ENCODE assay signal across 8 cellular contexts in the genomic region with DNA sequence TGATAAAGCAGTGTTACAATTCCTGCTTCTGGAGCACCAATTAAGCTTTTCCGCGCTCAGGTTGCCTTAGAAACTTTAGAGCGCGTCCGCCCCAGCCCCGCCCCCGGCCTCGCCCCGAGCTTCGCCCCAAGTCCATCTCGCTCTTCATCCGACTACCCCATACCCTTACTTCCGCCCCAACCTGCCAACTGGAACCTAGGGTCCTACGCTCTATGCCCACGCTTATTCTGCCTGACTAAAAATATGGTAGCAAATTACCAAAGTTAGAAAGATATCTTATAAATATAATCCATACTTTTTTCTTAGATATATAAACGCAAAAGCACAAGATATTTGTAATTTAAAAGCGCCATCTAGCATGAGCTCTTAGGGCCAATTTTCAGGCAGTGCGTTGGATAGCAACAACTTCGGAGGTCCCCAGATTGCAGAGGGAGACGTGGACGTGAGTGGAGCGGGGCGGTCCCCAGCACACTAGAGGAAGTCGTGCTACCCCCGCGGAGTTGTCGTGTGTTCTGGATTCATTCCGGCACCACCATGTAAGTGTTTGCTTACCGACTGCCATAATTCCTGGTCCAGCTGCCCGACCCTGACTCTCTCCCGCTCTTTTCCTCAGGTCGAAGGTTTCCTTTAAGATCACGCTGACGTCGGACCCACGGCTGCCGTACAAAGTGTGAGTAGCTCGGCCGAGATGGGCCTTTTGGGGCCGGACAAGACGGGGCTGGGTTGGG. TPM values are rescaled to one million over a fixed set of nuclear protein-coding genes. Genes with fewer than 3 reads are reported as not detected.
DNase-seq lines count a peak whose midpoint lies in the region; ATAC-seq and FAIRE-seq lines count a peak whose summit lies in the region.

TSS of gene UFM1 (plus strand) at position 466 of the 728 bp plus-strand sequence. CDS start at position 535, 69 bp downstream.

- H3K27ac ChIP-seq in KOPT-K1 (ENCODE audit: low read depth, low read length, poor library complexity, severe bottlenecking) (peak within 1 kb of the TSS; percentile 71), muscle layer of colon (ENCODE audit: low read depth, low read length) (peak within 1 kb of the TSS; percentile 81)

- DNase-seq in DMS79 (lab: John Stamatoyannopoulos, UW) (peak; percentile 82), RCC 7860 (ENCODE audit: low spot score) (peak; percentile 86)
- peak; percentile 89 to 91 for DNase-seq in activated T-cell treated with anti-CD3 and anti-CD28 coated beads, Interleukin-2, amount 50 U/mL, for 72 hours
- DNase-seq in stimulated activated CD8-positive, alpha-beta memory T cell treated with anti-CD3 and anti-CD28 coated beads, Interleukin-7, amount 100 ng/mL, for 24 hours (ENCODE audit: low read depth), result peak; percentile 70

- H3K9ac ChIP-seq in muscle layer of colon (ENCODE audit: low read length), result peak within 1 kb of the TSS; percentile 84

- peak within 1 kb of the TSS; percentile 95 to 99 for H3K4me3 Mint-ChIP-seq in activated T-cell treated with anti-CD3 and anti-CD28 coated beads, Interleukin-2, amount 50 U/mL, for 72 hours

- ATAC-seq in GM21786 (IDR thresholded peaks at IDR 0.05; ENCODE audit: unreplicated experiment) (peak; percentile 95), esophagus mucosa (peak; percentile 99)
- ATAC-seq in activated T-cell treated with anti-CD3 and anti-CD28 coated beads, Interleukin-2, amount 50 U/mL, for 72 hours (replicated peaks in 1 of 2), result peak; percentile 95

- peaks cover 35% of the 10 kb centered on the region for H3K4me1 Mint-ChIP-seq in activated T-cell treated with anti-CD3 and anti-CD28 coated beads, Interleukin-2, amount 50 U/mL, for 72 hours (ENCODE audit: low read depth)

- peak within 1 kb of the TSS; percentile 67 to 95 for H3K4me3 ChIP-seq in muscle layer of colon (ENCODE audit: low read depth in 1 of 2, low read length in 2 of 2)

- H3K36me3 ChIP-seq in KOPT-K1 (ENCODE audit: insufficient read depth, low read length), result peaks cover 33% of the 10 kb centered on the region
- H3K36me3 ChIP-seq in muscle layer of colon (ENCODE audit: insufficient read depth, low read length), result peaks cover under 1% of the 10 kb centered on the region

- peak; percentile 76 for FAIRE-seq in RCC 7860 (lab: Jason Lieb, UNC)

- H3K9me3 Mint-ChIP-seq in activated T-cell treated with anti-CD3 and anti-CD28 coated beads, Interleukin-2, amount 50 U/mL, for 72 hours, result no peaks in the 10 kb centered on the region

- peak within 1 kb of the TSS; percentile 99 for H3K27ac Mint-ChIP-seq in activated T-cell treated with anti-CD3 and anti-CD28 coated beads, Interleukin-2, amount 50 U/mL, for 72 hours

- H3K27me3 ChIP-seq in muscle layer of colon (ENCODE audit: control insufficient read depth in 1 of 2, insufficient read depth in 2 of 2, low read length in 2 of 2), result no peaks in the 10 kb centered on the region

- peaks cover 22% of the 10 kb centered on the region for H3K4me1 ChIP-seq in muscle layer of colon (ENCODE audit: insufficient read depth, low read length)

- H3K36me3 Mint-ChIP-seq in activated T-cell treated with anti-CD3 and anti-CD28 coated beads, Interleukin-2, amount 50 U/mL, for 72 hours (ENCODE audit: insufficient read depth in 2 of 2), result peaks cover 10 to 14% of the 10 kb centered on the region in 2 donors

- no peaks in the 10 kb centered on the region for H3K9me3 ChIP-seq in KOPT-K1 (ENCODE audit: insufficient read depth, low read length, poor library complexity, severe bottlenecking)
- H3K9me3 ChIP-seq in muscle layer of colon (ENCODE audit: low read length), result no peaks in the 10 kb centered on the region

- peaks cover 5% of the 10 kb centered on the region for H3K27me3 Mint-ChIP-seq in activated T-cell treated with anti-CD3 and anti-CD28 coated beads, Interleukin-2, amount 50 U/mL, for 72 hours (ENCODE audit: low read depth)

RNA-seq across cellular contexts. Expression of gene UFM1, which starts in this region (rescaled TPM):
- total RNA-seq in activated T-cell treated with anti-CD3 and anti-CD28 coated beads, Interleukin-2, amount 50 U/mL, for 72 hours, result 10 to 100 TPM; 78.2 to 78.7 TPM
- 25.7 TPM for total RNA-seq in esophagus mucosa

Comparison
In these comparisons a context has a peak if more than half of its experiments do, and no peak if none do; other contexts are left out.
1. Peak in every context shown above with its lines: DNase-seq, ATAC-seq, H3K4me3 ChIP-seq and H3K27ac ChIP-seq.